ENCODE assay signal across 8 cellular contexts in the genomic region with DNA sequence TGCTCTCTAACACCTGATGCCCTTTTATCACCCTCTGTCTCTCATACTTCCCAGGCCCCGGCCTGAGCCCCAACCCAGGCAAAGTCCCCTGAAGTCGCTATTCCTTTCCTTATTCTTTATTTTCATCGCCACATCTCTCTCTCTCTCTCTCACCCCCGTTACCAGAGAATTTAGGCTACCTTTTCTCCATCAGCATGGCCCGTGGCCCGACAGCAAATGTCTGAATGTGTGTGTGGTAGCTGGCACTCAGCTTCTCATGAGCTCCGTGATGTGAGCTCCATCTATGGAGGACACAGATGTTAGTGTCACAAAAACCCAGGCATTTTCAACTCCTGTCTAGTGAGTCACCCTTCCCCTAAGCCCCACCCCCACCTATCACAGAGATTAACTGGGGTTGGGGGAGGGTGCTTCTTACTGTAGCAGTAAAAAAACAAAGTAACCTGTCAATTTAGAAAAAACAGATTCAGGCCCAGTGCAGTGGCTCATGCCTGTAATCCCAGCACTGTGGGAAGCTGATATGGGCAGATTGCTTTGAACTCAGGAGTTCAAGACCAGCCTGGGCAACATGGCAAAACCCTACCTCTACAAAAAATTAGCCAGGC. TPM values are rescaled to one million over a fixed set of nuclear protein-coding genes. Genes with fewer than 3 reads are reported as not detected.
DNase-seq lines count a peak whose midpoint lies in the region; ATAC-seq and TF ChIP-seq lines count a peak whose summit lies in the region.

No MANE protein-coding gene starts in this region.

- H3F3A ChIP-seq in smooth muscle cell (ENCODE audit: low read depth): peaks cover 30% of the 10 kb centered on the region

- H3K4me1 ChIP-seq in A673 (ENCODE audit: insufficient read depth, low read length, poor library complexity, severe bottlenecking) (peaks cover 42% of the 10 kb centered on the region), smooth muscle cell (ENCODE audit: low read depth) (peaks cover 31% of the 10 kb centered on the region)

- H3K4me3 ChIP-seq in A673 (ENCODE audit: low read depth, low read length, poor library complexity, severe bottlenecking) (no peak overlapping the region), smooth muscle cell (no peak overlapping the region)

- POLR2A ChIA-PET in A673 (lab: Charles Lee; ENCODE audit: low non-redundant PET): no interaction called here

- H3K27me3 ChIP-seq in A673 (replicated peaks; ENCODE audit: insufficient read depth, low read depth, low read length, poor library complexity) (no peaks in the 10 kb centered on the region), smooth muscle cell (ENCODE audit: low read depth) (no peaks in the 10 kb centered on the region)

- CTCF ChIA-PET in A673 (lab: Charles Lee): interaction anchor here (0.9 to 2.3 kb wide), 2 partner anchors 183 to 200 kb away, joined by 3 to 12 read pairs; no protein-coding TSS in a partner anchor

- ATAC-seq in GM19351 (IDR thresholded peaks at IDR 0.05; ENCODE audit: unreplicated experiment): peak; percentile 23
- no peak for ATAC-seq in HG02623 (IDR thresholded peaks at IDR 0.05; ENCODE audit: unreplicated experiment)

- DNase-seq in A673 (ENCODE audit: low spot score) (peak; percentile 92), NCI-H69 (lab: John Stamatoyannopoulos, UW) (peak; percentile 86), activated T-cell treated with anti-CD3 and anti-CD28 coated beads for 1 hour (ENCODE audit: low read depth) (peak; percentile 67), fibroblast of peridontal ligament (ENCODE audit: extremely low read depth) (peak; percentile 31), smooth muscle cell (lab: John Stamatoyannopoulos, UW; ENCODE audit: unreplicated experiment) (no peak), HuH-7.5 (ENCODE audit: low spot score) (no peak)

- H3K9me3 ChIP-seq in A673 (ENCODE audit: low read depth, low read length, poor library complexity, severe bottlenecking) (no peaks in the 10 kb centered on the region), smooth muscle cell (replicated peaks; ENCODE audit: low read depth) (no peaks in the 10 kb centered on the region)

- H3K36me3 ChIP-seq in A673 (ENCODE audit: insufficient read depth, low read length, poor library complexity, severe bottlenecking): no peaks in the 10 kb centered on the region
- H3K36me3 ChIP-seq in smooth muscle cell (ENCODE audit: low read depth): no peaks in the 10 kb centered on the region

- H3K9ac ChIP-seq in smooth muscle cell (ENCODE audit: low read depth): peak overlapping the region; percentile 66

- WGBS in smooth muscle cell (ENCODE audit: low lambda C conversion rate): 40% methylated on average over 7 of the region's 7 CpGs

- H3K79me2 ChIP-seq in smooth muscle cell (ENCODE audit: low read depth): no peaks in the 10 kb centered on the region

- H3K4me2 ChIP-seq in smooth muscle cell: peak overlapping the region; percentile 49

- H4K20me1 ChIP-seq in smooth muscle cell (ENCODE audit: low read depth): no peaks in the 10 kb centered on the region

- BruUV-seq in A673 (replicated peaks; lab: Mats Ljungman, UMichigan): no TSS peak

- peak overlapping the region; percentile 93 for H3K27ac ChIP-seq in A673 (ENCODE audit: low read depth, low read length, poor library complexity, severe bottlenecking)
- peak overlapping the region; percentile 97 for H3K27ac ChIP-seq in smooth muscle cell (ENCODE audit: low read depth)

- intact Hi-C loops in A673 (cut with micrococcal nuclease; ENCODE audit: unreplicated experiment): loop anchor here (1.0 to 5.0 kb wide), 2 partner anchors 197 to 470 kb away; a partner anchor contains a TSS

- peak; percentile 24; the same call in 1 of the 2 replicates for TF ChIP-seq CTCF in A673 (conservative IDR thresholded peaks at IDR 0.05; ENCODE audit: low read depth, low read length)
- no peak for TF ChIP-seq CTCF in smooth muscle cell (IDR thresholded peaks at IDR 0.05; ENCODE audit: borderline replicate concordance, insufficient read depth, poor library complexity, severe bottlenecking)

- no peak overlapping the region for H2AFZ ChIP-seq in smooth muscle cell (ENCODE audit: low read depth)

RNA-seq across cellular contexts. Expression of a gene that starts 53.8 kb away (rescaled TPM):
- total RNA-seq in A673 (2021): 11.9 and 14.3 TPM in 2 replicates
- total RNA-seq in smooth muscle cell: 13.0 and 22.6 TPM in 2 replicates
- 15.6 and 17.0 TPM in 2 replicates for polyA plus RNA-seq in smooth muscle cell

Comparison
In these comparisons a context has a peak if more than half of its experiments do, and no peak if none do; other contexts are left out.
1. DNase-seq: peak in A673 (single experiment), NCI-H69 (single experiment), activated T-cell treated with anti-CD3 and anti-CD28 coated beads for 1 hour (single experiment) and fibroblast of peridontal ligament (single experiment); none in smooth muscle cell (single experiment) and HuH-7.5 (single experiment).